In genomic region chr5:61322738-61323429, GRCh38 we compare ENCODE assay signal across 9 cellular contexts. TPM values are rescaled to one million over a fixed set of nuclear protein-coding genes. Genes with fewer than 3 reads are reported as not detected.
DNase-seq lines count a peak whose midpoint lies in the region; TF ChIP-seq lines count a peak whose summit lies in the region.
"Had no signal": no experiment of that assay in that cellular context is flagged by ENCODE, and none has a peak within 500 bp of the region (broad histone marks: within the 10 kb centered on the region; RNA-seq: fewer than 3 reads in every experiment).

No MANE protein-coding gene starts in this region.

- peak overlapping the region; percentile 5; the same call in 1 of the 2 replicates for H3K4me3 Mint-ChIP-seq in HFFc6
- H3K4me3 Mint-ChIP-seq: central memory CD8-positive, alpha-beta T cell had no signal

- H3K9me3 Mint-ChIP-seq in HFFc6, result no peaks in the 10 kb centered on the region
- H3K9me3 Mint-ChIP-seq: central memory CD8-positive, alpha-beta T cell had no signal

- DNase-seq in HFFc6 (no peak), RPMI8226 (peak; percentile 77), fibroblast of the aortic adventitia (ENCODE audit: low read depth) (peak; percentile 50), renal cortical epithelial cell (ENCODE audit: low read depth) (peak; percentile 84), T-helper 2 cell (no peak), T1000 (lab: John Stamatoyannopoulos, UW) (no peak)
- DNase-seq in stimulated activated naive CD4-positive, alpha-beta T cell treated with Interleukin-2 at 50 U/mL for 16 hours (lab: John Stamatoyannopoulos, UW), result no peak

- no peak overlapping the region for H3K4me3 ChIP-seq in fibroblast of the aortic adventitia (ENCODE audit: low read depth, low read length)
- H3K4me3 ChIP-seq: gastrocnemius medialis had no signal

- no peaks in the 10 kb centered on the region for H3K36me3 Mint-ChIP-seq in HFFc6 (ENCODE audit: low read depth)

- H3K27ac Mint-ChIP-seq in HFFc6, result peak overlapping the region; percentile 65

- TF ChIP-seq CTCF in HFFc6 (IDR thresholded peaks at IDR 0.05), result no peak
- no peak for TF ChIP-seq CTCF in fibroblast of the aortic adventitia (IDR thresholded peaks at IDR 0.05; ENCODE audit: insufficient read depth, low read length)

- H3K4me1 Mint-ChIP-seq in HFFc6 (ENCODE audit: low read depth), result peaks cover 31% of the 10 kb centered on the region

- H3K27me3 Mint-ChIP-seq in HFFc6 (ENCODE audit: insufficient read depth), result no peaks in the 10 kb centered on the region

RNA-seq across cellular contexts. Expression of gene ZSWIM6, which starts 9.2 kb away (rescaled TPM):
- total RNA-seq in HFFc6 (2021; fragmentation: NEBNext Ultra II Directional; extraction: Animal tissue kit (Norgen Biotek cat#: 25700)), result 10 to 100 TPM in 5 of 6 experiments, 1 to 10 TPM in 1; 9.7 to 13.5 (median 11.7) TPM
- total RNA-seq in fibroblast of the aortic adventitia (ENCODE audit: low replicate concordance) (3.1 and 6.9 TPM in 2 replicates), renal cortical epithelial cell (11.6 and 20.7 TPM in 2 replicates)

Comparison
In these comparisons a context has a peak if more than half of its experiments do, and no peak if none do; other contexts are left out.
1. DNase-seq: peak in RPMI8226 (single experiment), fibroblast of the aortic adventitia (single experiment) and renal cortical epithelial cell (single experiment); none in HFFc6 (single experiment), stimulated activated naive CD4-positive, alpha-beta T cell treated with Interleukin-2 at 50 U/mL for 16 hours (single experiment), T-helper 2 cell (0 of 5) and T1000 (single experiment).